ENCODE assay signal across 25 cellular contexts in genomic region chr18:7548226-7548625, GRCh38.
"Had no signal": no experiment of that assay in that cellular context is flagged by ENCODE, and none has a peak within 500 bp of the region (broad histone marks: within the 10 kb centered on the region; RNA-seq: fewer than 3 reads in every experiment).

No MANE protein-coding gene starts in this region.

- H3K4me1 ChIP-seq: neural progenitor cell, parathyroid adenoma, psoas muscle, right atrium auricular region, right lobe of liver, tibial nerve, vagina had no signal

- H2AFZ ChIP-seq: neural progenitor cell, parathyroid adenoma had no signal

- H3K36me3 ChIP-seq: left ventricle myocardium inferior, neural progenitor cell, neutrophil, right atrium auricular region, right lobe of liver, tibial nerve, vagina had no signal

- H3K27ac ChIP-seq: left ventricle myocardium inferior, neural progenitor cell, neutrophil, parathyroid adenoma, psoas muscle, right atrium auricular region, right lobe of liver, tibial nerve, vagina had no signal

- DNase-seq: islet precursor cell; left ventricle myocardium inferior; mesendoderm; naive B cell; natural killer cell; nephron progenitor cell; occipital lobe; psoas muscle; right lobe of liver; stimulated activated CD4-positive, alpha-beta T cell treated with anti-CD3 and anti-CD28 coated beads, Interleukin-1b, Interleukin-23, amount 100 ng/mL, for 48 hours; stimulated activated CD4-positive, alpha-beta T cell treated with anti-CD3 and anti-CD28 coated beads, Interleukin-2, amount 100 ng/mL, for 48 hours; stimulated activated CD4-positive, alpha-beta T cell treated with anti-CD3 and anti-CD28 coated beads, Interleukin-4, amount 100 ng/mL, for 4 hours; stimulated activated CD8-positive, alpha-beta memory T cell treated with anti-CD3 and anti-CD28 coated beads, Interleukin-4, amount 100 ng/mL, for 48 hours; stimulated activated naive CD4-positive, alpha-beta T cell treated with Interleukin-2 at 50 U/mL for 16 hours; stimulated activated naive CD8-positive, alpha-beta T cell treated with anti-CD3 and anti-CD28 coated beads, Interleukin-15, amount 100 ng/mL, for 72 hours; substantia nigra had no signal

- H3K4me3 ChIP-seq: left ventricle myocardium inferior, lung, neural progenitor cell, psoas muscle, right atrium auricular region, right lobe of liver, smooth muscle cell, tibial nerve, vagina had no signal

- H3K9ac ChIP-seq: neural progenitor cell, parathyroid adenoma had no signal

- ATAC-seq: natural killer cell; psoas muscle; right lobe of liver; stimulated activated memory B cell treated with anti-CD40 and anti-IgM and Interleukin-4, amounts not matched to agents 10 μg/mL and 1 μg/mL and 100 μg/mL, for 72 hours; stimulated activated naive CD8-positive, alpha-beta T cell treated with anti-CD3 and anti-CD28 coated beads, Interleukin-15, amount 100 ng/mL, for 72 hours had no signal

- H3K4me2 ChIP-seq: neural progenitor cell, smooth muscle cell had no signal

- H3K27me3 ChIP-seq: neural progenitor cell, right atrium auricular region, right lobe of liver, tibial nerve, vagina had no signal

- H3K9me3 ChIP-seq: left ventricle myocardium inferior, neutrophil, psoas muscle, right atrium auricular region, right lobe of liver, tibial nerve, vagina had no signal

- H3K79me2 ChIP-seq: parathyroid adenoma had no signal
